Comparison of ENCODE assay signal across 14 cellular contexts in the genomic region with DNA sequence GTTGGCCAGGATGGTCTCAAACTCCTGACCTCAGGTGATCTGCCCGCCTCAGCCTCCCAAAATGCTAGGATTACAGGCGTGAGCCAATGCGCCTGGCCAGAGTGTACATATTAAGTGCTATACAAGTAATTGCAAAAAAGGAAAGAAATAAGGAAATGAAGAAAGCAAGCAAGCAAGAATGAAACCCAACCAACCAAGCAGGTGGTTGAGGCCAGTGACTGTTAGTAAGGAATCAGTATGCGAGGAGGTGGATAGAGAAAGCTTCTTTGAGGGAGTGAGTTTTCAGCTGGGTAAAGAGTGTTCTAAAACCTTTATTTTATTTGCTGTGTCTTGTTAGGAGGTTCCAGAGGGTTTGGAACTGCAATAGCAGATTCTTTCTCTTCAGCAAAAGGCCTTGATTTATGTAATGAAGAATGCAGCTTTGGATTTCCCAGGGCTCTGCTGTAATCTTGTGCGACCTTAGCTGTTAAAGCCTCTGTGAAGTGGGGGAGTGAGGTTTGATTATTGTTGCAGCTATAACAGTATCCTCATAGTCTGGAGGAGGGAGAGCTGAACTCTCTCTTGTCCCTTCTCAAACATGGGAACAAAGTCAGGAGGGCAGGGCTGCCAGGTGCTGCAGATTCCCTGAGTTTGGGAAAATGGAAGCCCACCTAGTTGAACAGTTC. TPM values are rescaled to one million over a fixed set of nuclear protein-coding genes. Genes with fewer than 3 reads are reported as not detected.
DNase-seq lines count a peak whose midpoint lies in the region; ATAC-seq and TF ChIP-seq lines count a peak whose summit lies in the region.
"Had no signal": no experiment of that assay in that cellular context is flagged by ENCODE, and none has a peak within 500 bp of the region (broad histone marks: within the 10 kb centered on the region; RNA-seq: fewer than 3 reads in every experiment).

No MANE protein-coding gene starts in this region.

- H3K9ac ChIP-seq in endodermal cell (ENCODE audit: extremely low read depth, low read length, poor library complexity, severe bottlenecking), result no peak overlapping the region

- H3K27ac ChIP-seq in DOHH2 (ENCODE audit: low read depth, low read length) (peak overlapping the region; percentile 13; the same call in 1 of the 2 replicates), HL-60 (replicated peaks) (peak overlapping the region; percentile 27), endodermal cell (ENCODE audit: low read depth, low read length) (no peak overlapping the region), left ventricle myocardium inferior (replicated peaks) (no peak overlapping the region), left lung (peak overlapping the region in 1 of 2 donors; percentile 92)
- H3K27ac ChIP-seq: lower lobe of right lung had no signal

- H3K4me1 ChIP-seq in DOHH2 (ENCODE audit: control insufficient read depth, low read length) (peaks cover 53% of the 10 kb centered on the region), endodermal cell (ENCODE audit: control insufficient read depth, insufficient read depth, low read length) (peaks cover 7% of the 10 kb centered on the region), left ventricle myocardium inferior (peaks cover 10% of the 10 kb centered on the region), left lung (peaks cover 3 to 54% of the 10 kb centered on the region in 2 donors)

- H3K4me2 ChIP-seq in DOHH2 (ENCODE audit: low read length), result peak overlapping the region; percentile 41

- H3K9me3 ChIP-seq in DOHH2 (ENCODE audit: control insufficient read depth, insufficient read depth, low read length), result no peaks in the 10 kb centered on the region
- no peaks in the 10 kb centered on the region for H3K9me3 ChIP-seq in endodermal cell (ENCODE audit: control insufficient read depth, low read length)
- H3K9me3 ChIP-seq in left ventricle myocardium inferior (replicated peaks), result no peaks in the 10 kb centered on the region
- no peaks in the 10 kb centered on the region for H3K9me3 ChIP-seq in left lung
- H3K9me3 ChIP-seq: Caco-2, lower lobe of right lung had no signal

- H3K36me3 ChIP-seq in DOHH2 (ENCODE audit: control insufficient read depth, low read length), result peaks cover 43% of the 10 kb centered on the region
- H3K36me3 ChIP-seq in endodermal cell (ENCODE audit: control insufficient read depth, insufficient read depth, low read length), result no peaks in the 10 kb centered on the region
- H3K36me3 ChIP-seq in left ventricle myocardium inferior, result no peaks in the 10 kb centered on the region
- H3K36me3 ChIP-seq in left lung, result peaks cover 0 to 48% of the 10 kb centered on the region in 2 donors

- peaks cover 24% of the 10 kb centered on the region for H3K79me2 ChIP-seq in DOHH2 (ENCODE audit: control insufficient read depth, low read length)

- WGBS in endodermal cell (ENCODE audit: insufficient coverage in 1 of 2, insufficient read length in 1 of 2), 2 experiments, result 96 to 97% methylated on average over 5 of the region's 5 CpGs

- H4K20me1 ChIP-seq in DOHH2 (ENCODE audit: control insufficient read depth, insufficient read depth, low read depth, low read length), result no peaks in the 10 kb centered on the region

- no peak overlapping the region for H3K27ac Mint-ChIP-seq in endodermal cell
- peak overlapping the region in 1 of 2 donors; percentile 25 for H3K27ac Mint-ChIP-seq in natural killer cell treated with Interleukin-12 subunit alpha and Interleukin-12 subunit beta and Interleukin-15 and Interleukin-18, amount 100 ng/mL, for 72 hours

- peaks cover 20% of the 10 kb centered on the region for H3K4me1 Mint-ChIP-seq in endodermal cell
- peaks cover 27 to 31% of the 10 kb centered on the region in 2 donors for H3K4me1 Mint-ChIP-seq in natural killer cell treated with Interleukin-12 subunit alpha and Interleukin-12 subunit beta and Interleukin-15 and Interleukin-18, amount 100 ng/mL, for 72 hours (ENCODE audit: low read depth in 2 of 2)

- no peaks in the 10 kb centered on the region for H3K27me3 ChIP-seq in DOHH2 (ENCODE audit: control insufficient read depth, low read length)
- H3K27me3 ChIP-seq in HL-60 (ENCODE audit: insufficient read depth, poor library complexity, severe bottlenecking), result no peaks in the 10 kb centered on the region
- H3K27me3 ChIP-seq in endodermal cell (ENCODE audit: control insufficient read depth, insufficient read depth, low read length, poor library complexity, severe bottlenecking), result no peaks in the 10 kb centered on the region
- H3K27me3 ChIP-seq in left ventricle myocardium inferior (ENCODE audit: low read depth), result peaks cover under 1% of the 10 kb centered on the region
- H3K27me3 ChIP-seq in left lung, result no peaks in the 10 kb centered on the region

- TF ChIP-seq CTCF in DOHH2 (IDR thresholded peaks at IDR 0.05; ENCODE audit: low read depth, low read length, poor library complexity, severe bottlenecking), result no peak
- no peak for TF ChIP-seq CTCF in HL-60 (IDR thresholded peaks at IDR 0.05; ENCODE audit: insufficient read depth, low read length)
- no peak for TF ChIP-seq CTCF in endodermal cell (conservative IDR thresholded peaks at IDR 0.05)
- TF ChIP-seq CTCF in left ventricle myocardium inferior (IDR thresholded peaks at IDR 0.05; ENCODE audit: borderline replicate concordance), result no peak
- no peak for TF ChIP-seq CTCF in left lung (IDR thresholded peaks at IDR 0.05)

- ATAC-seq in natural killer cell treated with Interleukin-12 subunit alpha and Interleukin-12 subunit beta and Interleukin-15 and Interleukin-18, amount 100 ng/mL, for 72 hours, result no peak
- ATAC-seq in left lung (no peak), HG02885 (IDR thresholded peaks at IDR 0.05; ENCODE audit: poor library complexity, unreplicated experiment) (no peak)
- ATAC-seq: HepG2, lower lobe of right lung had no signal

- peaks cover 14% of the 10 kb centered on the region for H3F3A ChIP-seq in DOHH2 (ENCODE audit: control insufficient read depth, insufficient read depth)

- DNase-seq in GM19238 (ENCODE audit: insufficient read length, low spot score) (peak; percentile 33), HL-60 (ENCODE audit: low read depth in 1 of 2, low spot score in 1 of 2) (peak in 1 of 2 experiments; percentile 44), endodermal cell (peak; percentile 11), left ventricle myocardium inferior (no peak), left lung (no peak)
- no peak for DNase-seq in natural killer cell treated with Interleukin-12 subunit alpha and Interleukin-12 subunit beta and Interleukin-15 and Interleukin-18, amount 100 ng/mL, for 72 hours (ENCODE audit: low spot score)
- DNase-seq: aorta; Caco-2; effector memory CD4-positive, alpha-beta T cell; lower lobe of right lung; NCI-H1694 had no signal

- H3K4me3 ChIP-seq in DOHH2 (ENCODE audit: low read length), result no peak overlapping the region
- no peak overlapping the region for H3K4me3 ChIP-seq in HL-60 (replicated peaks; ENCODE audit: insufficient read depth, low read length)
- H3K4me3 ChIP-seq in endodermal cell (ENCODE audit: low read length), result no peak overlapping the region
- H3K4me3 ChIP-seq in left ventricle myocardium inferior, result no peak overlapping the region
- H3K4me3 ChIP-seq in left lung, result no peak overlapping the region
- H3K4me3 ChIP-seq: lower lobe of right lung had no signal

- H3K9me2 ChIP-seq in DOHH2 (replicated peaks; ENCODE audit: control insufficient read depth, low read length), result no peaks in the 10 kb centered on the region

- no peak overlapping the region for H3K4me3 Mint-ChIP-seq in endodermal cell
- H3K4me3 Mint-ChIP-seq in natural killer cell treated with Interleukin-12 subunit alpha and Interleukin-12 subunit beta and Interleukin-15 and Interleukin-18, amount 100 ng/mL, for 72 hours, result no peak overlapping the region

- intact Hi-C loops in left ventricle myocardium inferior (cut with micrococcal nuclease), result no loop called here
- intact Hi-C loops in left lung (cut with DNase I), result no loop called here

- no peaks in the 10 kb centered on the region for H3K9me3 Mint-ChIP-seq in endodermal cell
- H3K9me3 Mint-ChIP-seq in natural killer cell treated with Interleukin-12 subunit alpha and Interleukin-12 subunit beta and Interleukin-15 and Interleukin-18, amount 100 ng/mL, for 72 hours, result no peaks in the 10 kb centered on the region

- no peaks in the 10 kb centered on the region for H3K27me3 Mint-ChIP-seq in endodermal cell (ENCODE audit: insufficient read depth)
- no peaks in the 10 kb centered on the region for H3K27me3 Mint-ChIP-seq in natural killer cell treated with Interleukin-12 subunit alpha and Interleukin-12 subunit beta and Interleukin-15 and Interleukin-18, amount 100 ng/mL, for 72 hours

- H3K36me3 Mint-ChIP-seq in endodermal cell (ENCODE audit: low read depth), result peaks cover 8% of the 10 kb centered on the region
- H3K36me3 Mint-ChIP-seq in natural killer cell treated with Interleukin-12 subunit alpha and Interleukin-12 subunit beta and Interleukin-15 and Interleukin-18, amount 100 ng/mL, for 72 hours, result peaks cover 5% of the 10 kb centered on the region

RNA-seq across cellular contexts. Expression of gene AMPD3, which starts 5.7 kb away (rescaled TPM):
- 1 to 10 TPM; 7.1 to 7.9 TPM for total RNA-seq in endodermal cell
- 2.5 TPM for polyA plus RNA-seq in endodermal cell (2013, experiment 1 of 2)
- polyA plus RNA-seq in endodermal cell (2013, experiment 2 of 2), result 2.2 TPM
- 3.4 TPM for total RNA-seq in left ventricle myocardium inferior
- total RNA-seq in natural killer cell treated with Interleukin-12 subunit alpha and Interleukin-12 subunit beta and Interleukin-15 and Interleukin-18, amount 100 ng/mL, for 72 hours, result 10 to 100 TPM; 10.9 to 11.3 TPM
- 10 to 100 TPM; 11.2 to 28.8 TPM for total RNA-seq in left lung

Comparison
In these comparisons a context has a peak if more than half of its experiments do, and no peak if none do; other contexts are left out.
1. H3K27ac ChIP-seq: peak in DOHH2 (single experiment) and HL-60 (single experiment); none in endodermal cell (single experiment) and left ventricle myocardium inferior (single experiment).
2. DNase-seq: peak in GM19238 (single experiment) and endodermal cell (single experiment); none in left ventricle myocardium inferior (single experiment), natural killer cell treated with Interleukin-12 subunit alpha and Interleukin-12 subunit beta and Interleukin-15 and Interleukin-18, amount 100 ng/mL, for 72 hours (single experiment) and left lung (0 of 2).